Comparison of ENCODE assay signal across 8 cellular contexts in genomic region chr12:98593351-98594049, GRCh38. TPM values are rescaled to one million over a fixed set of nuclear protein-coding genes. Genes with fewer than 3 reads are reported as not detected.
DNase-seq lines count a peak whose midpoint lies in the region; ATAC-seq lines count a peak whose summit lies in the region.

SLC25A3 (plus strand) TSS chr12:98593686; CDS start chr12:98593979, 293 bp downstream.

- peaks cover 18 to 30% (median 25%) of the 10 kb centered on the region in 10 experiments for H3K4me1 ChIP-seq in BLaER1 treated with 17β-estradiol and CSF1 and Interleukin-3, amounts not matched to agents 10 nM and 100 nM

- no peaks in the 10 kb centered on the region for H3K27me3 ChIP-seq in BLaER1 treated with 17β-estradiol and CSF1 and Interleukin-3, amounts not matched to agents 10 nM and 100 nM

- DNase-seq in NCI-H748 (lab: John Stamatoyannopoulos, UW; ENCODE audit: unreplicated experiment) (peak; percentile 99), dedifferentiated amniotic fluid mesenchymal stem cell (ENCODE audit: extremely low spot score) (peak; percentile 98), left lobe of liver (ENCODE audit: low spot score) (peak; percentile 97)
- DNase-seq in activated CD4-positive, alpha-beta T cell treated with anti-CD3 and anti-CD28 coated beads, Interleukin-2, amount 50 U/mL, for 1 hour = peak; percentile 95
- peak; percentile 90 for DNase-seq in stimulated activated CD4-positive, alpha-beta T cell treated with anti-CD3 and anti-CD28 coated beads, Interleukin-2, amount 100 ng/mL, for 4 hours (ENCODE audit: low read depth)

- H3K9me3 ChIP-seq in BLaER1 treated with 17β-estradiol and CSF1 and Interleukin-3, amounts not matched to agents 10 nM and 100 nM (replicated peaks in 1 of 11) = no peaks in the 10 kb centered on the region

- H3K9ac ChIP-seq in BLaER1 treated with 17β-estradiol and CSF1 and Interleukin-3, amounts not matched to agents 10 nM and 100 nM = peak within 1 kb of the TSS; percentile 97 to 100 (median 99)

- ATAC-seq in GM19351 (IDR thresholded peaks at IDR 0.05; ENCODE audit: unreplicated experiment) (peak; percentile 98), HG03521 (IDR thresholded peaks at IDR 0.05; ENCODE audit: unreplicated experiment) (peak; percentile 99), left lobe of liver (peak; percentile 96)

- H3K4me3 ChIP-seq in BLaER1 treated with 17β-estradiol and CSF1 and Interleukin-3, amounts not matched to agents 10 nM and 100 nM = peak within 1 kb of the TSS; percentile 76 to 100 (median 98)

- peaks cover 43 to 49% (median 47%) of the 10 kb centered on the region in 11 experiments for H4K20me1 ChIP-seq in BLaER1 treated with 17β-estradiol and CSF1 and Interleukin-3, amounts not matched to agents 10 nM and 100 nM

- H3K27ac ChIP-seq in BLaER1 treated with 17β-estradiol and CSF1 and Interleukin-3, amounts not matched to agents 10 nM and 100 nM = peak within 1 kb of the TSS; percentile 95 to 99 (median 97)

- peak within 1 kb of the TSS; percentile 81 to 98 (median 88) for H3K4me2 ChIP-seq in BLaER1 treated with 17β-estradiol and CSF1 and Interleukin-3, amounts not matched to agents 10 nM and 100 nM

- H3K36me3 ChIP-seq in BLaER1 treated with 17β-estradiol and CSF1 and Interleukin-3, amounts not matched to agents 10 nM and 100 nM = peaks cover 33 to 40% (median 35%) of the 10 kb centered on the region in 11 experiments

RNA-seq across cellular contexts. Expression of gene SLC25A3, which starts in this region (rescaled TPM):
- 286 TPM for total RNA-seq in left lobe of liver

Comparison
In these comparisons a context has a peak if more than half of its experiments do, and no peak if none do; other contexts are left out.
1. Peak in every context shown above with its lines: DNase-seq, ATAC-seq, H3K4me3 ChIP-seq and H3K27ac ChIP-seq.